In the genomic region with DNA sequence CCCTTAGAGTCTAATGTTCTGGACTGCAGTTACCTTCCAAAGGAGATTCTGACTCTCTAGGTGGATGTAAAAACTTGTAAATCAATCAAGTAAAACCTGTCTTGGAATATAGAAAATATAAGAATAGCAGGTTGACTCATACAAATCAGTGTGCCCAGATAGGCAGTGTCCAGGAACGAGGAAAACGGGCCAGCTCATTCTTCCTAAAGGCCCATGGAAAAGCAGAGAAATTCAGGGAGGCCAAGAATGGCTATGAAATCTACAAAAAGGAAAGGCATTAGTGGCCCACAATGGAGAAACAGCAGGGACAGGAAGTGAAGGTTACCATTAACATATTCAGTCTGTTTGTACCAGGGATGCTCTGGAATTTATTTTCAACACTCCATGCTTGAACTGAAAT, we compare ENCODE assay signal across 28 cellular contexts. TPM values are rescaled to one million over a fixed set of nuclear protein-coding genes. Genes with fewer than 3 reads are reported as not detected.
DNase-seq lines count a peak whose midpoint lies in the region; ATAC-seq, FAIRE-seq and TF ChIP-seq lines count a peak whose summit lies in the region.
"Had no signal": no experiment of that assay in that cellular context is flagged by ENCODE, and none has a peak within 500 bp of the region (broad histone marks: within the 10 kb centered on the region; RNA-seq: fewer than 3 reads in every experiment).

No MANE protein-coding gene starts in this region.

- no peak overlapping the region for H4K91ac ChIP-seq in mesenchymal stem cell (ENCODE audit: low read length)

- ATAC-seq in HepG2: no peak
- ATAC-seq in GM21737 (IDR thresholded peaks at IDR 0.05; ENCODE audit: unreplicated experiment): no peak
- no peak for ATAC-seq in activated CD4-positive, CD25-positive, alpha-beta regulatory T cell treated with anti-CD3 and anti-CD28 coated beads, Interleukin-2, amount 50 U/mL, for 24 hours
- ATAC-seq: activated naive CD4-positive, alpha-beta T cell treated with anti-CD3 and anti-CD28 coated beads, Interleukin-2, amount 50 U/mL, for 72 hours; GM12878; left ventricle myocardium superior; psoas muscle had no signal

- peak overlapping the region in 1 of 2 experiments; percentile 29 for H3K18ac ChIP-seq in mesenchymal stem cell (ENCODE audit: low read depth in 1 of 2, low read length in 2 of 2)

- no peak overlapping the region for H3K9ac ChIP-seq in NT2/D1 (ENCODE audit: insufficient read length, low read depth)
- no peak overlapping the region for H3K9ac ChIP-seq in mesenchymal stem cell (ENCODE audit: low read length)
- H3K9ac ChIP-seq in HepG2 (ENCODE audit: insufficient read depth, low read depth, low read length): no peak overlapping the region
- H3K9ac ChIP-seq: BLaER1 had no signal

- peaks cover 14% of the 10 kb centered on the region for H3K79me1 ChIP-seq in mesenchymal stem cell (replicated peaks; ENCODE audit: low read length, poor library complexity, severe bottlenecking)

- H2BK12ac ChIP-seq in mesenchymal stem cell (ENCODE audit: low read length in 2 of 2): no peak overlapping the region

- intact Hi-C loops in HepG2 (cut with micrococcal nuclease; ENCODE audit: unreplicated experiment): no loop called here

- H3K36me3 ChIP-seq in NT2/D1 (ENCODE audit: insufficient read depth, insufficient read length, low read length) (peaks cover 35% of the 10 kb centered on the region), mesenchymal stem cell (ENCODE audit: control insufficient read depth in 1 of 2, insufficient read depth in 2 of 2, low read depth in 1 of 2, low read length in 2 of 2) (peaks cover 4 to 34% of the 10 kb centered on the region in 2 experiments), HepG2 (replicated peaks in 1 of 2; ENCODE audit: control insufficient read depth in 1 of 2, insufficient read depth in 2 of 2, low read length in 2 of 2) (no peaks in the 10 kb centered on the region)
- H3K36me3 ChIP-seq: Peyer's patch, tibial nerve had no signal

- no peak overlapping the region for H3K23ac ChIP-seq in mesenchymal stem cell (ENCODE audit: low read length in 2 of 2)

- H4K20me1 ChIP-seq in HepG2 (ENCODE audit: insufficient read depth, low read length): no peaks in the 10 kb centered on the region

- H3K4me3 ChIP-seq in NT2/D1 (ENCODE audit: insufficient read length, low read depth): no peak overlapping the region
- no peak overlapping the region for H3K4me3 ChIP-seq in mesenchymal stem cell (ENCODE audit: insufficient read depth in 1 of 2, low read depth in 1 of 2, low read length in 2 of 2)
- no peak overlapping the region for H3K4me3 ChIP-seq in HepG2 (replicated peaks in 1 of 3; ENCODE audit: insufficient read depth in 1 of 3, low read depth in 2 of 3, low read length in 3 of 3)
- H3K4me3 ChIP-seq: BLaER1, gastroesophageal sphincter, GM12878, Peyer's patch, psoas muscle, tibial nerve had no signal

- no peak for TF ChIP-seq POLR2A in HepG2 (IDR thresholded peaks at IDR 0.05; ENCODE audit: insufficient read depth in 1 of 2, low read depth in 2 of 2, low read length in 2 of 2)

- H3K79me2 ChIP-seq in HepG2 (ENCODE audit: insufficient read depth, low read length): no peaks in the 10 kb centered on the region

- H3K9me3 ChIP-seq in NT2/D1 (ENCODE audit: insufficient read depth, low read length) (no peaks in the 10 kb centered on the region), mesenchymal stem cell (ENCODE audit: control insufficient read depth, low read length) (no peaks in the 10 kb centered on the region), HepG2 (ENCODE audit: low read length) (no peaks in the 10 kb centered on the region)
- H3K9me3 ChIP-seq: BLaER1, gastroesophageal sphincter, Peyer's patch, psoas muscle, tibial nerve had no signal

- H3K27me3 ChIP-seq in NT2/D1 (ENCODE audit: insufficient read depth, insufficient read length): no peaks in the 10 kb centered on the region
- H3K27me3 ChIP-seq in mesenchymal stem cell (ENCODE audit: control insufficient read depth in 1 of 2, insufficient read depth in 1 of 2, low read length in 2 of 2): peaks cover 0 to under 1% of the 10 kb centered on the region in 2 experiments
- H3K27me3 ChIP-seq in HepG2 (ENCODE audit: control insufficient read depth in 1 of 2, insufficient read depth in 2 of 2, low read length in 2 of 2): peaks cover 2 to 13% of the 10 kb centered on the region in 2 experiments; a peak in 3 of 5 replicates
- H3K27me3 ChIP-seq: gastroesophageal sphincter, Peyer's patch, tibial nerve had no signal

- TF ChIP-seq RAD21 in HepG2 (CRISPR knock-in tag; IDR thresholded peaks at IDR 0.05): no peak

- no peak overlapping the region for H2AFZ ChIP-seq in mesenchymal stem cell (ENCODE audit: low read depth, low read length)
- no peak overlapping the region for H2AFZ ChIP-seq in HepG2 (ENCODE audit: low read length)

- TF ChIP-seq EP300 in HepG2 (IDR thresholded peaks at IDR 0.05; ENCODE audit: low read depth in 2 of 2, low read length in 2 of 2): no peak
- TF ChIP-seq EP300 in HepG2 (CRISPR knock-in tag; IDR thresholded peaks at IDR 0.05; ENCODE audit: borderline replicate concordance): no peak

- POLR2A ChIA-PET in HepG2 (lab: Yijun Ruan, JAX): no interaction called here

- no peak overlapping the region for H2AK5ac ChIP-seq in mesenchymal stem cell (ENCODE audit: low read length, severe bottlenecking)

- no peak for TF ChIP-seq CTCF in HepG2 (CRISPR knock-in tag; IDR thresholded peaks at IDR 0.05)

- peak; percentile 75 for DNase-seq in NT2/D1 (ENCODE audit: low read depth, low spot score)
- peak; percentile 23 for DNase-seq in dermis blood vessel endothelial cell
- no peak for DNase-seq in mesenchymal stem cell
- DNase-seq in HepG2 (ENCODE audit: low spot score): no peak
- no peak for DNase-seq in SW 1271 (lab: John Stamatoyannopoulos, UW)
- DNase-seq: activated CD4-positive, alpha-beta T cell treated with anti-CD3 and anti-CD28 coated beads, Interleukin-2, amount 50 U/mL, for 1 hour; activated effector memory CD4-positive, alpha-beta T cell treated with Interleukin-2 at 50 U/mL for 16 hours; activated T-cell treated with anti-CD3 and anti-CD28 coated beads, Interleukin-2, amount 50 U/mL, for 1 hour; amygdala; hippocampal formation; left ventricle myocardium superior; midbrain; MV-4-11; naive B cell; NCI-H1436 treated with DMSO at 0.1 percent for 48 hours; NCI-H345; occipital lobe; Peyer's patch; psoas muscle; stimulated activated CD4-positive, alpha-beta T cell treated with anti-CD3 and anti-CD28 coated beads, Interleukin-4, amount 100 ng/mL, for 4 hours; T1000 had no signal

- H2BK120ac ChIP-seq in mesenchymal stem cell (ENCODE audit: low read depth, low read length): no peak overlapping the region

- no TSS peak for BruUV-seq in HepG2 (replicated peaks; lab: Mats Ljungman, UMichigan)

- no peak for FAIRE-seq in HepG2 (lab: Jason Lieb, UNC)
- FAIRE-seq: GM12878 had no signal

- H3K4me2 ChIP-seq in mesenchymal stem cell (ENCODE audit: low read length, poor library complexity, severe bottlenecking) (no peak overlapping the region), HepG2 (ENCODE audit: low read depth, low read length) (no peak overlapping the region)
- H3K4me2 ChIP-seq: BLaER1 had no signal

- H3K27ac ChIP-seq in mesenchymal stem cell (ENCODE audit: low read length, poor library complexity, severe bottlenecking): no peak overlapping the region
- H3K27ac ChIP-seq in HepG2 (ENCODE audit: extremely low read length, insufficient read depth, low read length): no peak overlapping the region
- H3K27ac ChIP-seq: BLaER1, Peyer's patch, psoas muscle, tibial nerve had no signal

- CTCF ChIA-PET in HepG2 (lab: Yijun Ruan, JAX; ENCODE audit: low intra/inter-chr PET ratio, low total read pairs): no interaction called here

- no peak overlapping the region for H2BK5ac ChIP-seq in mesenchymal stem cell (ENCODE audit: low read depth, low read length, poor library complexity, severe bottlenecking)

- no peak overlapping the region for H3K4ac ChIP-seq in mesenchymal stem cell (ENCODE audit: low read depth in 1 of 2, low read length in 2 of 2)

- WGBS in mesenchymal stem cell: 81% methylated on average over 2 of the region's 2 CpGs
- WGBS in HepG2 (ENCODE audit: low lambda C conversion rate): 6% methylated on average over 2 of the region's 2 CpGs

- in situ Hi-C loops in HepG2 (cut with HindIII; ENCODE audit: extremely low pct_ligation_motif_present, low pct_unique_long_range_greater_than_20kb): no loop called here

- H3K4me1 ChIP-seq in NT2/D1 (ENCODE audit: insufficient read depth, insufficient read length) (peaks cover 9% of the 10 kb centered on the region), mesenchymal stem cell (ENCODE audit: control insufficient read depth, insufficient read depth, low read depth, low read length) (peaks cover 3% of the 10 kb centered on the region), HepG2 (ENCODE audit: insufficient read depth, low read length) (no peaks in the 10 kb centered on the region)
- H3K4me1 ChIP-seq: Peyer's patch, psoas muscle had no signal

- H2BK15ac ChIP-seq in mesenchymal stem cell (ENCODE audit: low read depth, poor library complexity, severe bottlenecking): no peak overlapping the region

- no peak overlapping the region for H3K14ac ChIP-seq in mesenchymal stem cell (ENCODE audit: low read length in 2 of 2)

- peak overlapping the region; percentile 50 for H4K8ac ChIP-seq in mesenchymal stem cell (ENCODE audit: low read length)

RNA-seq across cellular contexts. Expression of a gene that starts 14.9 kb away (rescaled TPM):
- total RNA-seq in dermis blood vessel endothelial cell (1.0 and 1.6 TPM in 2 replicates), HepG2 (2016; rRNA removed; fragmentation: Illumina TruSeq; extraction: Trizol) (not detected in 2 replicates)
- polyA plus RNA-seq in mesenchymal stem cell (2013, experiment 1 of 2): 10.2 TPM
- polyA plus RNA-seq in mesenchymal stem cell (2013, experiment 2 of 2): 10.0 TPM
- not detected in 2 replicates for total RNA-seq in HepG2 (2016; cell fraction: cytosol; rRNA removed; fragmentation: Illumina TruSeq; extraction: Trizol; ENCODE audit: low read depth)
- not detected in 2 replicates for total RNA-seq in HepG2 (2016; cell fraction: insoluble cytoplasmic fraction; rRNA removed; fragmentation: Illumina TruSeq; extraction: Trizol)
- total RNA-seq in HepG2 (2016; cell fraction: membrane; rRNA removed; fragmentation: Illumina TruSeq; extraction: Trizol): not detected in 2 replicates
- total RNA-seq in HepG2 (2016; cell fraction: nucleus; rRNA removed; fragmentation: Illumina TruSeq; extraction: Trizol): not detected in 2 replicates
- polyA plus RNA-seq in HepG2 (2011; rRNA removed): not detected in 2 replicates
- not detected in 2 replicates for polyA plus RNA-seq in HepG2 (2011; cell fraction: cytosol; rRNA removed)
- polyA plus RNA-seq in HepG2 (2011; cell fraction: nucleus; rRNA removed): not detected in 2 replicates
- not detected in 2 replicates for polyA plus RNA-seq in HepG2 (2012)
- polyA plus RNA-seq in HepG2 (2016; cell fraction: cytosol; fragmentation: Illumina TruSeq; extraction: Trizol; ENCODE audit: low read depth): not detected in 2 replicates
- polyA plus RNA-seq in HepG2 (2016; cell fraction: insoluble cytoplasmic fraction; fragmentation: Illumina TruSeq; extraction: Trizol; ENCODE audit: low read depth): not detected in 2 replicates
- polyA plus RNA-seq in HepG2 (2016; cell fraction: membrane; fragmentation: Illumina TruSeq; extraction: Trizol; ENCODE audit: low read depth): not detected in 2 replicates
- not detected in 2 replicates for polyA plus RNA-seq in HepG2 (2016; cell fraction: nucleus; fragmentation: Illumina TruSeq; extraction: Trizol; ENCODE audit: insufficient read depth, low read depth)
- polyA minus RNA-seq in HepG2 (2011; rRNA and poly(A)+ RNA removed; ENCODE audit: low replicate concordance): 1.8 TPM in 1 of 2 replicates, not detected in the other
- polyA minus RNA-seq in HepG2 (2011; cell fraction: cytosol; rRNA and poly(A)+ RNA removed): not detected in 2 replicates
- not detected in 2 replicates for polyA minus RNA-seq in HepG2 (2011; cell fraction: nucleus; rRNA and poly(A)+ RNA removed)
- total RNA-seq: GM12878 had no signal

Comparison
In these comparisons a context has a peak if more than half of its experiments do, and no peak if none do; other contexts are left out.
1. DNase-seq: peak in NT2/D1 (single experiment) and dermis blood vessel endothelial cell (single experiment); none in mesenchymal stem cell (single experiment), HepG2 (single experiment) and SW 1271 (0 of 2).